6 cellular contexts compared by ENCODE assay signal in genomic region chr11:15526032-15526431, GRCh38.
"Had no signal": no experiment of that assay in that cellular context is flagged by ENCODE, and none has a peak within 500 bp of the region (broad histone marks: within the 10 kb centered on the region; RNA-seq: fewer than 3 reads in every experiment).

No MANE protein-coding gene starts in this region.

- H3K4me3 ChIP-seq: K562 had no signal

- FAIRE-seq: HTR-8/SVneo, K562 had no signal

- ATAC-seq: K562 had no signal

- DNase-seq: IMR-90, KBM-7, KG1 had no signal

- H3K27ac ChIP-seq: HL-60 had no signal
